ENCODE assay signal across 1 cellular context in the genomic region with DNA sequence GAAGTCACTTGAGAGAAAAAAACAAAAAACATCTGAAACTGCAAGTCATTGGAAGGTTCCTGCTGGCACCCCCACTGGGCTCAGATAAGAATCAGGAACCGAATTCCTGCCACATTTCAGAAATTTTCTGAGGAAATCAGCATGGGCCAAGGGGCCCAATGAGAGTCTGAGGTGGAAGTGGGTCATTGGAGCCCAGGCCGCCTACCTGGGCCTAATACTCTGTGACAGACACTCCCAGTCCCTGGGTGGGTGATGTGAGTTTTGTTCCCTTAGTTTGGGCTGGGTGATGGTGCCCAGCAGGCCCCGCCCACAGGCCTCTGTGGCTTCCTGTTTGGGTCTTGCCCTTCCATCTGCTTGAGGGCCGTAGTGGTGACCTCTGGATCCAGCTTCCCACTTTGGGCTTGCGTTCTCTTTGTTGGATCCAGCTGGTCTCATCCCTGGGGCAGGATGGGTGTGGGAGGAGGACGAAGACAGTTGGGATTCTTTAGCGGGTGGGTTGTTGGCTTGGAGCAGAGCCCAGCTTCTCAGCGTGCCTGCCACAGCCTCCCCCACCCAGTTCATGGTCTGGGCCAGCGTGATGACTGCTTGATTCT.
TF ChIP-seq lines count a peak whose summit lies in the region.

No MANE protein-coding gene starts in this region.

TF ChIP-seq in K562, 482 proteins besides CTCF, POLR2A, EP300 and RAD21 (continued from another document and continues in another):
- TF ChIP-seq, protein P1, sequence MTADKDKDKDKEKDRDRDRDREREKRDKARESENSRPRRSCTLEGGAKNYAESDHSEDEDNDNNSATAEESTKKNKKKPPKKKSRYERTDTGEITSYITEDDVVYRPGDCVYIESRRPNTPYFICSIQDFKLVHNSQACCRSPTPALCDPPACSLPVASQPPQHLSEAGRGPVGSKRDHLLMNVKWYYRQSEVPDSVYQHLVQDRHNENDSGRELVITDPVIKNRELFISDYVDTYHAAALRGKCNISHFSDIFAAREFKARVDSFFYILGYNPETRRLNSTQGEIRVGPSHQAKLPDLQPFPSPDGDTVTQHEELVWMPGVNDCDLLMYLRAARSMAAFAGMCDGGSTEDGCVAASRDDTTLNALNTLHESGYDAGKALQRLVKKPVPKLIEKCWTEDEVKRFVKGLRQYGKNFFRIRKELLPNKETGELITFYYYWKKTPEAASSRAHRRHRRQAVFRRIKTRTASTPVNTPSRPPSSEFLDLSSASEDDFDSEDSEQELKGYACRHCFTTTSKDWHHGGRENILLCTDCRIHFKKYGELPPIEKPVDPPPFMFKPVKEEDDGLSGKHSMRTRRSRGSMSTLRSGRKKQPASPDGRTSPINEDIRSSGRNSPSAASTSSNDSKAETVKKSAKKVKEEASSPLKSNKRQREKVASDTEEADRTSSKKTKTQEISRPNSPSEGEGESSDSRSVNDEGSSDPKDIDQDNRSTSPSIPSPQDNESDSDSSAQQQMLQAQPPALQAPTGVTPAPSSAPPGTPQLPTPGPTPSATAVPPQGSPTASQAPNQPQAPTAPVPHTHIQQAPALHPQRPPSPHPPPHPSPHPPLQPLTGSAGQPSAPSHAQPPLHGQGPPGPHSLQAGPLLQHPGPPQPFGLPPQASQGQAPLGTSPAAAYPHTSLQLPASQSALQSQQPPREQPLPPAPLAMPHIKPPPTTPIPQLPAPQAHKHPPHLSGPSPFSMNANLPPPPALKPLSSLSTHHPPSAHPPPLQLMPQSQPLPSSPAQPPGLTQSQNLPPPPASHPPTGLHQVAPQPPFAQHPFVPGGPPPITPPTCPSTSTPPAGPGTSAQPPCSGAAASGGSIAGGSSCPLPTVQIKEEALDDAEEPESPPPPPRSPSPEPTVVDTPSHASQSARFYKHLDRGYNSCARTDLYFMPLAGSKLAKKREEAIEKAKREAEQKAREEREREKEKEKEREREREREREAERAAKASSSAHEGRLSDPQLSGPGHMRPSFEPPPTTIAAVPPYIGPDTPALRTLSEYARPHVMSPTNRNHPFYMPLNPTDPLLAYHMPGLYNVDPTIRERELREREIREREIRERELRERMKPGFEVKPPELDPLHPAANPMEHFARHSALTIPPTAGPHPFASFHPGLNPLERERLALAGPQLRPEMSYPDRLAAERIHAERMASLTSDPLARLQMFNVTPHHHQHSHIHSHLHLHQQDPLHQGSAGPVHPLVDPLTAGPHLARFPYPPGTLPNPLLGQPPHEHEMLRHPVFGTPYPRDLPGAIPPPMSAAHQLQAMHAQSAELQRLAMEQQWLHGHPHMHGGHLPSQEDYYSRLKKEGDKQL (CRISPR knock-in tag; IDR thresholded peaks at IDR 0.05; ENCODE audit: borderline replicate concordance) = no peak
- TF ChIP-seq, protein P2, sequence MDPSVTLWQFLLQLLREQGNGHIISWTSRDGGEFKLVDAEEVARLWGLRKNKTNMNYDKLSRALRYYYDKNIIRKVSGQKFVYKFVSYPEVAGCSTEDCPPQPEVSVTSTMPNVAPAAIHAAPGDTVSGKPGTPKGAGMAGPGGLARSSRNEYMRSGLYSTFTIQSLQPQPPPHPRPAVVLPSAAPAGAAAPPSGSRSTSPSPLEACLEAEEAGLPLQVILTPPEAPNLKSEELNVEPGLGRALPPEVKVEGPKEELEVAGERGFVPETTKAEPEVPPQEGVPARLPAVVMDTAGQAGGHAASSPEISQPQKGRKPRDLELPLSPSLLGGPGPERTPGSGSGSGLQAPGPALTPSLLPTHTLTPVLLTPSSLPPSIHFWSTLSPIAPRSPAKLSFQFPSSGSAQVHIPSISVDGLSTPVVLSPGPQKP (CRISPR knock-in tag; IDR thresholded peaks at IDR 0.05) = no peak
- no peak for TF ChIP-seq ZNF436 (CRISPR knock-in tag; IDR thresholded peaks at IDR 0.05)
- TF ChIP-seq, protein P3, sequence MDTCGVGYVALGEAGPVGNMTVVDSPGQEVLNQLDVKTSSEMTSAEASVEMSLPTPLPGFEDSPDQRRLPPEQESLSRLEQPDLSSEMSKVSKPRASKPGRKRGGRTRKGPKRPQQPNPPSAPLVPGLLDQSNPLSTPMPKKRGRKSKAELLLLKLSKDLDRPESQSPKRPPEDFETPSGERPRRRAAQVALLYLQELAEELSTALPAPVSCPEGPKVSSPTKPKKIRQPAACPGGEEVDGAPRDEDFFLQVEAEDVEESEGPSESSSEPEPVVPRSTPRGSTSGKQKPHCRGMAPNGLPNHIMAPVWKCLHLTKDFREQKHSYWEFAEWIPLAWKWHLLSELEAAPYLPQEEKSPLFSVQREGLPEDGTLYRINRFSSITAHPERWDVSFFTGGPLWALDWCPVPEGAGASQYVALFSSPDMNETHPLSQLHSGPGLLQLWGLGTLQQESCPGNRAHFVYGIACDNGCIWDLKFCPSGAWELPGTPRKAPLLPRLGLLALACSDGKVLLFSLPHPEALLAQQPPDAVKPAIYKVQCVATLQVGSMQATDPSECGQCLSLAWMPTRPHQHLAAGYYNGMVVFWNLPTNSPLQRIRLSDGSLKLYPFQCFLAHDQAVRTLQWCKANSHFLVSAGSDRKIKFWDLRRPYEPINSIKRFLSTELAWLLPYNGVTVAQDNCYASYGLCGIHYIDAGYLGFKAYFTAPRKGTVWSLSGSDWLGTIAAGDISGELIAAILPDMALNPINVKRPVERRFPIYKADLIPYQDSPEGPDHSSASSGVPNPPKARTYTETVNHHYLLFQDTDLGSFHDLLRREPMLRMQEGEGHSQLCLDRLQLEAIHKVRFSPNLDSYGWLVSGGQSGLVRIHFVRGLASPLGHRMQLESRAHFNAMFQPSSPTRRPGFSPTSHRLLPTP (IDR thresholded peaks at IDR 0.05; ENCODE audit: borderline replicate concordance, extremely low read depth, insufficient read length) = no peak
- no peak for TF ChIP-seq EZH2 (IDR thresholded peaks at IDR 0.05; ENCODE audit: borderline replicate concordance, low read depth, low read length)
- no peak for TF ChIP-seq CREB1 (IDR thresholded peaks at IDR 0.05)
- no peak for TF ChIP-seq CREB1 (CRISPR knock-in tag; IDR thresholded peaks at IDR 0.05)
- no peak for TF ChIP-seq BRD9 (IDR thresholded peaks at IDR 0.05; ENCODE audit: low read depth, partially characterized antibody)
- TF ChIP-seq RAD51 (IDR thresholded peaks at IDR 0.05; ENCODE audit: borderline replicate concordance, low read depth) = no peak
- TF ChIP-seq HDAC3 (IDR thresholded peaks at IDR 0.05; ENCODE audit: borderline replicate concordance, partially characterized antibody) = no peak
- TF ChIP-seq PTTG1 (tag; IDR thresholded peaks at IDR 0.05; ENCODE audit: low read depth) = no peak
- TF ChIP-seq LARP7 (IDR thresholded peaks at IDR 0.05) = no peak
- no peak for TF ChIP-seq MED1 (CRISPR knock-in tag; IDR thresholded peaks at IDR 0.05; ENCODE audit: borderline replicate concordance)
- TF ChIP-seq, protein P4, sequence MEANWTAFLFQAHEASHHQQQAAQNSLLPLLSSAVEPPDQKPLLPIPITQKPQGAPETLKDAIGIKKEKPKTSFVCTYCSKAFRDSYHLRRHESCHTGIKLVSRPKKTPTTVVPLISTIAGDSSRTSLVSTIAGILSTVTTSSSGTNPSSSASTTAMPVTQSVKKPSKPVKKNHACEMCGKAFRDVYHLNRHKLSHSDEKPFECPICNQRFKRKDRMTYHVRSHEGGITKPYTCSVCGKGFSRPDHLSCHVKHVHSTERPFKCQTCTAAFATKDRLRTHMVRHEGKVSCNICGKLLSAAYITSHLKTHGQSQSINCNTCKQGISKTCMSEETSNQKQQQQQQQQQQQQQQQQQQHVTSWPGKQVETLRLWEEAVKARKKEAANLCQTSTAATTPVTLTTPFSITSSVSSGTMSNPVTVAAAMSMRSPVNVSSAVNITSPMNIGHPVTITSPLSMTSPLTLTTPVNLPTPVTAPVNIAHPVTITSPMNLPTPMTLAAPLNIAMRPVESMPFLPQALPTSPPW (CRISPR knock-in tag; IDR thresholded peaks at IDR 0.05) = peak; percentile 35; the same call in 1 of the 2 replicates
- TF ChIP-seq, protein P5, sequence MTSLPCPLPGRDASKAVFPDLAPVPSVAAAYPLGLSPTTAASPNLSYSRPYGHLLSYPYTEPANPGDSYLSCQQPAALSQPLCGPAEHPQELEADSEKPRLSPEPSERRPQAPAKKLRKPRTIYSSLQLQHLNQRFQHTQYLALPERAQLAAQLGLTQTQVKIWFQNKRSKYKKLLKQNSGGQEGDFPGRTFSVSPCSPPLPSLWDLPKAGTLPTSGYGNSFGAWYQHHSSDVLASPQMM (CRISPR knock-in tag; IDR thresholded peaks at IDR 0.05) = no peak
- TF ChIP-seq, protein P6, sequence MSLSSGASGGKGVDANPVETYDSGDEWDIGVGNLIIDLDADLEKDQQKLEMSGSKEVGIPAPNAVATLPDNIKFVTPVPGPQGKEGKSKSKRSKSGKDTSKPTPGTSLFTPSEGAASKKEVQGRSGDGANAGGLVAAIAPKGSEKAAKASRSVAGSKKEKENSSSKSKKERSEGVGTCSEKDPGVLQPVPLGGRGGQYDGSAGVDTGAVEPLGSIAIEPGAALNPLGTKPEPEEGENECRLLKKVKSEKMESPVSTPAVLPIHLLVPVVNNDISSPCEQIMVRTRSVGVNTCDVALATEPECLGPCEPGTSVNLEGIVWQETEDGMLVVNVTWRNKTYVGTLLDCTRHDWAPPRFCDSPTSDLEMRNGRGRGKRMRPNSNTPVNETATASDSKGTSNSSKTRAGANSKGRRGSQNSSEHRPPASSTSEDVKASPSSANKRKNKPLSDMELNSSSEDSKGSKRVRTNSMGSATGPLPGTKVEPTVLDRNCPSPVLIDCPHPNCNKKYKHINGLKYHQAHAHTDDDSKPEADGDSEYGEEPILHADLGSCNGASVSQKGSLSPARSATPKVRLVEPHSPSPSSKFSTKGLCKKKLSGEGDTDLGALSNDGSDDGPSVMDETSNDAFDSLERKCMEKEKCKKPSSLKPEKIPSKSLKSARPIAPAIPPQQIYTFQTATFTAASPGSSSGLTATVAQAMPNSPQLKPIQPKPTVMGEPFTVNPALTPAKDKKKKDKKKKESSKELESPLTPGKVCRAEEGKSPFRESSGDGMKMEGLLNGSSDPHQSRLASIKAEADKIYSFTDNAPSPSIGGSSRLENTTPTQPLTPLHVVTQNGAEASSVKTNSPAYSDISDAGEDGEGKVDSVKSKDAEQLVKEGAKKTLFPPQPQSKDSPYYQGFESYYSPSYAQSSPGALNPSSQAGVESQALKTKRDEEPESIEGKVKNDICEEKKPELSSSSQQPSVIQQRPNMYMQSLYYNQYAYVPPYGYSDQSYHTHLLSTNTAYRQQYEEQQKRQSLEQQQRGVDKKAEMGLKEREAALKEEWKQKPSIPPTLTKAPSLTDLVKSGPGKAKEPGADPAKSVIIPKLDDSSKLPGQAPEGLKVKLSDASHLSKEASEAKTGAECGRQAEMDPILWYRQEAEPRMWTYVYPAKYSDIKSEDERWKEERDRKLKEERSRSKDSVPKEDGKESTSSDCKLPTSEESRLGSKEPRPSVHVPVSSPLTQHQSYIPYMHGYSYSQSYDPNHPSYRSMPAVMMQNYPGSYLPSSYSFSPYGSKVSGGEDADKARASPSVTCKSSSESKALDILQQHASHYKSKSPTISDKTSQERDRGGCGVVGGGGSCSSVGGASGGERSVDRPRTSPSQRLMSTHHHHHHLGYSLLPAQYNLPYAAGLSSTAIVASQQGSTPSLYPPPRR (CRISPR knock-in tag; IDR thresholded peaks at IDR 0.05; ENCODE audit: borderline replicate concordance) = no peak
- TF ChIP-seq U2AF1 (optimal IDR thresholded peaks at IDR 0.05; ENCODE audit: low read depth, low read length) = no peak
- no peak for TF ChIP-seq SIN3B (IDR thresholded peaks at IDR 0.05; ENCODE audit: low read depth)
- TF ChIP-seq, protein P7, sequence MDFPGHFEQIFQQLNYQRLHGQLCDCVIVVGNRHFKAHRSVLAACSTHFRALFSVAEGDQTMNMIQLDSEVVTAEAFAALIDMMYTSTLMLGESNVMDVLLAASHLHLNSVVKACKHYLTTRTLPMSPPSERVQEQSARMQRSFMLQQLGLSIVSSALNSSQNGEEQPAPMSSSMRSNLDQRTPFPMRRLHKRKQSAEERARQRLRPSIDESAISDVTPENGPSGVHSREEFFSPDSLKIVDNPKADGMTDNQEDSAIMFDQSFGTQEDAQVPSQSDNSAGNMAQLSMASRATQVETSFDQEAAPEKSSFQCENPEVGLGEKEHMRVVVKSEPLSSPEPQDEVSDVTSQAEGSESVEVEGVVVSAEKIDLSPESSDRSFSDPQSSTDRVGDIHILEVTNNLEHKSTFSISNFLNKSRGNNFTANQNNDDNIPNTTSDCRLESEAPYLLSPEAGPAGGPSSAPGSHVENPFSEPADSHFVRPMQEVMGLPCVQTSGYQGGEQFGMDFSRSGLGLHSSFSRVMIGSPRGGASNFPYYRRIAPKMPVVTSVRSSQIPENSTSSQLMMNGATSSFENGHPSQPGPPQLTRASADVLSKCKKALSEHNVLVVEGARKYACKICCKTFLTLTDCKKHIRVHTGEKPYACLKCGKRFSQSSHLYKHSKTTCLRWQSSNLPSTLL (IDR thresholded peaks at IDR 0.05) = no peak
- TF ChIP-seq, protein P8, sequence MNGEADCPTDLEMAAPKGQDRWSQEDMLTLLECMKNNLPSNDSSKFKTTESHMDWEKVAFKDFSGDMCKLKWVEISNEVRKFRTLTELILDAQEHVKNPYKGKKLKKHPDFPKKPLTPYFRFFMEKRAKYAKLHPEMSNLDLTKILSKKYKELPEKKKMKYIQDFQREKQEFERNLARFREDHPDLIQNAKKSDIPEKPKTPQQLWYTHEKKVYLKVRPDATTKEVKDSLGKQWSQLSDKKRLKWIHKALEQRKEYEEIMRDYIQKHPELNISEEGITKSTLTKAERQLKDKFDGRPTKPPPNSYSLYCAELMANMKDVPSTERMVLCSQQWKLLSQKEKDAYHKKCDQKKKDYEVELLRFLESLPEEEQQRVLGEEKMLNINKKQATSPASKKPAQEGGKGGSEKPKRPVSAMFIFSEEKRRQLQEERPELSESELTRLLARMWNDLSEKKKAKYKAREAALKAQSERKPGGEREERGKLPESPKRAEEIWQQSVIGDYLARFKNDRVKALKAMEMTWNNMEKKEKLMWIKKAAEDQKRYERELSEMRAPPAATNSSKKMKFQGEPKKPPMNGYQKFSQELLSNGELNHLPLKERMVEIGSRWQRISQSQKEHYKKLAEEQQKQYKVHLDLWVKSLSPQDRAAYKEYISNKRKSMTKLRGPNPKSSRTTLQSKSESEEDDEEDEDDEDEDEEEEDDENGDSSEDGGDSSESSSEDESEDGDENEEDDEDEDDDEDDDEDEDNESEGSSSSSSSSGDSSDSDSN (IDR thresholded peaks at IDR 0.05; ENCODE audit: borderline replicate concordance in 1 of 2, low read depth in 2 of 2, low read length in 2 of 2) = no peak
- TF ChIP-seq, protein P9, sequence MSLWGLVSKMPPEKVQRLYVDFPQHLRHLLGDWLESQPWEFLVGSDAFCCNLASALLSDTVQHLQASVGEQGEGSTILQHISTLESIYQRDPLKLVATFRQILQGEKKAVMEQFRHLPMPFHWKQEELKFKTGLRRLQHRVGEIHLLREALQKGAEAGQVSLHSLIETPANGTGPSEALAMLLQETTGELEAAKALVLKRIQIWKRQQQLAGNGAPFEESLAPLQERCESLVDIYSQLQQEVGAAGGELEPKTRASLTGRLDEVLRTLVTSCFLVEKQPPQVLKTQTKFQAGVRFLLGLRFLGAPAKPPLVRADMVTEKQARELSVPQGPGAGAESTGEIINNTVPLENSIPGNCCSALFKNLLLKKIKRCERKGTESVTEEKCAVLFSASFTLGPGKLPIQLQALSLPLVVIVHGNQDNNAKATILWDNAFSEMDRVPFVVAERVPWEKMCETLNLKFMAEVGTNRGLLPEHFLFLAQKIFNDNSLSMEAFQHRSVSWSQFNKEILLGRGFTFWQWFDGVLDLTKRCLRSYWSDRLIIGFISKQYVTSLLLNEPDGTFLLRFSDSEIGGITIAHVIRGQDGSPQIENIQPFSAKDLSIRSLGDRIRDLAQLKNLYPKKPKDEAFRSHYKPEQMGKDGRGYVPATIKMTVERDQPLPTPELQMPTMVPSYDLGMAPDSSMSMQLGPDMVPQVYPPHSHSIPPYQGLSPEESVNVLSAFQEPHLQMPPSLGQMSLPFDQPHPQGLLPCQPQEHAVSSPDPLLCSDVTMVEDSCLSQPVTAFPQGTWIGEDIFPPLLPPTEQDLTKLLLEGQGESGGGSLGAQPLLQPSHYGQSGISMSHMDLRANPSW (CRISPR knock-in tag; IDR thresholded peaks at IDR 0.05) = no peak
- no peak for TF ChIP-seq BDP1 (IDR thresholded peaks at IDR 0.05; ENCODE audit: insufficient read depth, insufficient read length)
- peak; percentile 41; the same call in 1 of the 2 replicates for TF ChIP-seq ZNF384 (IDR thresholded peaks at IDR 0.05; ENCODE audit: low read depth, low read length)
- no peak for TF ChIP-seq ZNF77 (CRISPR knock-in tag; IDR thresholded peaks at IDR 0.05)
- no peak for TF ChIP-seq ZNF764 (CRISPR knock-in tag; IDR thresholded peaks at IDR 0.05; ENCODE audit: low read depth)
